Comparison of ENCODE assay signal across 11 cellular contexts in the genomic region with DNA sequence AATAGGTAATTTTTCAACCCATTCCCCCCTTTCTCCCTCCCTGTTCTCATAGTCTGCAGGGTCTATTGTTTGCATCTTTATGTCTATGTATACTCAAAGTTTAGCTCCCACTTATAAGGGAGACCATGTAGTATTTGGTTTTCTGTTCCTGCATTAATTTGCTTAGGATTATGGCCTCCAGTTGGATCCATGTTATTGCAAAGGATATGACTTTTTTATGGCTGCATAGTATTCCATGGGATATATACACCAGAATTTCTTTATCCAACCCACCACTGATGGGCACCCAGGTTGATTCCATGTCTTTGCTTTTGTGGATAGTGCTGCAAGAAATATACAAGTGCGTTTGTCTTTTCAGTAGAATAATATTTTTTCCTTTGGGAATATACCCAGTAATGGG.
"Had no signal": no experiment of that assay in that cellular context is flagged by ENCODE, and none has a peak within 500 bp of the region (broad histone marks: within the 10 kb centered on the region; RNA-seq: fewer than 3 reads in every experiment).

No MANE protein-coding gene starts in this region.

- H3K9ac ChIP-seq: GM23248 had no signal

- ATAC-seq: GM23338, HCT116 had no signal

- H3K27ac ChIP-seq: GM23248 had no signal

- H2AFZ ChIP-seq: GM23248, GM23338 had no signal

- DNase-seq: GM23248, GOT3, H7, H9, HCEC 1CT, HFFc6 had no signal

- H3K36me3 ChIP-seq: HAP-1 had no signal

- H3K4me3 ChIP-seq: GM23248, GM23338, HAP-1 had no signal

- FAIRE-seq: H1, H54 had no signal

- H3K9me3 ChIP-seq: HAP-1 had no signal
